ENCODE assay signal across 8 cellular contexts in genomic region chr1:89822109-89822962, GRCh38. TPM values are rescaled to one million over a fixed set of nuclear protein-coding genes. Genes with fewer than 3 reads are reported as not detected.
DNase-seq lines count a peak whose midpoint lies in the region; ATAC-seq, FAIRE-seq and TF ChIP-seq lines count a peak whose summit lies in the region.

No MANE protein-coding gene starts in this region.

- DNase-seq in activated CD4-positive, alpha-beta T cell treated with anti-CD3 and anti-CD28 coated beads for 36 hours = no peak
- DNase-seq in activated CD4-positive, alpha-beta T cell treated with anti-CD3 and anti-CD28 coated beads, Interleukin-2, amount 50 U/mL, for 1 hour = no peak
- no peak for DNase-seq in SK-N-MC (ENCODE audit: low read depth, low spot score)
- DNase-seq in esophagus muscularis mucosa (ENCODE audit: extremely low spot score) = no peak
- DNase-seq in psoas muscle = no peak
- no peak for DNase-seq in H54 (ENCODE audit: insufficient read length, low spot score)

- intact Hi-C loops in activated CD4-positive, alpha-beta T cell treated with anti-CD3 and anti-CD28 coated beads for 36 hours (cut with DNase I, micrococcal nuclease) = loop anchor here in 1 of 2 experiments (5.0 kb wide), 1 partner anchor 40 kb away; no protein-coding TSS in a partner anchor
- intact Hi-C loops in esophagus muscularis mucosa (cut with DNase I) = no loop called here
- intact Hi-C loops in psoas muscle (cut with DNase I) = loop anchor here in 1 of 2 donors (5.0 kb wide), 1 partner anchor 170 kb away; no protein-coding TSS in a partner anchor

- H3K36me3 Mint-ChIP-seq in activated CD4-positive, alpha-beta T cell treated with anti-CD3 and anti-CD28 coated beads for 36 hours (ENCODE audit: low read depth) = peaks cover 6% of the 10 kb centered on the region

- peak overlapping the region; percentile 80 for H3K9ac ChIP-seq in SK-N-MC (ENCODE audit: insufficient read length)

- H3K36me3 ChIP-seq in SK-N-MC (ENCODE audit: insufficient read depth, low read length) = peaks cover 27% of the 10 kb centered on the region
- H3K36me3 ChIP-seq in esophagus muscularis mucosa = no peaks in the 10 kb centered on the region
- peaks cover 0 to 3% of the 10 kb centered on the region in 2 donors for H3K36me3 ChIP-seq in psoas muscle (ENCODE audit: insufficient read depth in 1 of 2, low read depth in 1 of 2)

- no peaks in the 10 kb centered on the region for H3K9me3 Mint-ChIP-seq in activated CD4-positive, alpha-beta T cell treated with anti-CD3 and anti-CD28 coated beads for 36 hours (ENCODE audit: low read depth)

- H3K9me3 ChIP-seq in SK-N-MC (ENCODE audit: low read depth, low read length) (no peaks in the 10 kb centered on the region), esophagus muscularis mucosa (no peaks in the 10 kb centered on the region), psoas muscle (no peaks in the 10 kb centered on the region)

- TF ChIP-seq POLR2A in esophagus muscularis mucosa (IDR thresholded peaks at IDR 0.05; ENCODE audit: low read depth) (no peak), H54 (IDR thresholded peaks at IDR 0.05; ENCODE audit: low read depth, low read length) (no peak)

- peaks cover 28% of the 10 kb centered on the region for H3K4me1 Mint-ChIP-seq in activated CD4-positive, alpha-beta T cell treated with anti-CD3 and anti-CD28 coated beads for 36 hours

- FAIRE-seq in H54 (lab: Jason Lieb, UNC) = no peak

- H3K27ac ChIP-seq in SK-N-MC (peak overlapping the region; percentile 95), esophagus muscularis mucosa (replicated peaks in 1 of 4) (peak overlapping the region in 2 of 4 donors; percentile 76 to 83), psoas muscle (no peak overlapping the region)

- H3K4me1 ChIP-seq in esophagus muscularis mucosa (peaks cover 19 to 33% (median 22%) of the 10 kb centered on the region in 4 donors), psoas muscle (peaks cover 12% of the 10 kb centered on the region)

- TF ChIP-seq EP300 in esophagus muscularis mucosa (IDR thresholded peaks at IDR 0.05) = no peak

- H3K27me3 ChIP-seq in esophagus muscularis mucosa = no peaks in the 10 kb centered on the region
- H3K27me3 ChIP-seq in psoas muscle (ENCODE audit: insufficient read depth in 3 of 3, low read length in 2 of 3) = no peaks in the 10 kb centered on the region

- H3K4me3 ChIP-seq in SK-N-MC (peak overlapping the region; percentile 81), esophagus muscularis mucosa (peak overlapping the region; percentile 94 to 98 (median 96)), psoas muscle (peak overlapping the region; percentile 98)

- H3K27me3 Mint-ChIP-seq in activated CD4-positive, alpha-beta T cell treated with anti-CD3 and anti-CD28 coated beads for 36 hours = no peaks in the 10 kb centered on the region

- WGBS in esophagus muscularis mucosa = 61% methylated on average over 17 of the region's 17 CpGs
- 61 to 76% (median 65%) methylated on average over 17 of the region's 17 CpGs for WGBS in psoas muscle, 3 donors

- TF ChIP-seq CTCF in esophagus muscularis mucosa (IDR thresholded peaks at IDR 0.05) = no peak
- TF ChIP-seq CTCF in psoas muscle (IDR thresholded peaks at IDR 0.05) = no peak

- ATAC-seq in activated CD4-positive, alpha-beta T cell treated with anti-CD3 and anti-CD28 coated beads for 36 hours = no peak
- ATAC-seq in psoas muscle (no peak), HG02885 (IDR thresholded peaks at IDR 0.05; ENCODE audit: poor library complexity, unreplicated experiment) (no peak), HG03045 (IDR thresholded peaks at IDR 0.05; ENCODE audit: unreplicated experiment) (no peak)

- peak overlapping the region; percentile 69 for H3K27ac Mint-ChIP-seq in activated CD4-positive, alpha-beta T cell treated with anti-CD3 and anti-CD28 coated beads for 36 hours

- POLR2A ChIA-PET in activated CD4-positive, alpha-beta T cell treated with anti-CD3 and anti-CD28 coated beads for 36 hours (lab: Charles Lee) = interaction anchor here (1.1 to 1.9 kb wide), 2 partner anchors 21 to 915 kb away, joined by 5 to 9 read pairs; no protein-coding TSS in a partner anchor

- peak overlapping the region; percentile 82 for H3K4me3 Mint-ChIP-seq in activated CD4-positive, alpha-beta T cell treated with anti-CD3 and anti-CD28 coated beads for 36 hours

- CTCF ChIA-PET in activated CD4-positive, alpha-beta T cell treated with anti-CD3 and anti-CD28 coated beads for 36 hours (lab: Charles Lee) = interaction anchor here (0.6 to 2.1 kb wide), 7 partner anchors 9 to 337 kb away, joined by 3 to 12 read pairs (median 4); partner anchors contain the start of gene ZNF326

RNA-seq across cellular contexts. Expression of gene LRRC8D, which starts 1.5 kb away (rescaled TPM):
- total RNA-seq in activated CD4-positive, alpha-beta T cell treated with anti-CD3 and anti-CD28 coated beads for 36 hours = 10 to 100 TPM; 24.3 to 30.0 TPM
- total RNA-seq in esophagus muscularis mucosa (10 to 100 TPM in 1 of 4 donors, 1 to 10 TPM in 3; 4.2 to 10.4 (median 6.6) TPM), psoas muscle (1 to 10 TPM; 3.5 to 6.7 (median 5.4) TPM)
- polyA plus RNA-seq in psoas muscle = 1 to 10 TPM; 4.2 to 7.1 (median 5.6) TPM
